9 cellular contexts compared by ENCODE assay signal in genomic region chr19:676343-677105, GRCh38. TPM values are rescaled to one million over a fixed set of nuclear protein-coding genes. Genes with fewer than 3 reads are reported as not detected.
A peak's percentile ranks its signal among the peaks of the same experiment; 100 is the strongest.
DNase-seq lines count a peak whose midpoint lies in the region; ATAC-seq, FAIRE-seq and TF ChIP-seq lines count a peak whose summit lies in the region.
"Had no signal": no experiment of that assay in that cellular context is flagged by ENCODE, and none has a peak within 500 bp of the region (broad histone marks: within the 10 kb centered on the region; RNA-seq: fewer than 3 reads in every experiment).

TSS of gene FSTL3 (plus strand) at chr19:676392. CDS start at chr19:676424, 32 bp downstream.

- no peaks in the 10 kb centered on the region for H3K36me3 Mint-ChIP-seq in osteocyte (ENCODE audit: unreplicated experiment)
- H3K36me3 Mint-ChIP-seq: immature natural killer cell had no signal

- CTCF ChIA-PET in BJ (lab: Yijun Ruan, JAX) = interaction anchor here (1.0 to 2.4 kb wide), 3 partner anchors 13 to 145 kb away, joined by 3 to 11 read pairs (median 5); partner anchors contain the start of genes CDC34 and RNF126

- ATAC-seq in HG02759 (IDR thresholded peaks at IDR 0.05; ENCODE audit: unreplicated experiment) = no peak

- H3K9me3 Mint-ChIP-seq in osteocyte (ENCODE audit: unreplicated experiment) = no peaks in the 10 kb centered on the region
- H3K9me3 Mint-ChIP-seq: immature natural killer cell had no signal

- H3K4me1 Mint-ChIP-seq in osteocyte (ENCODE audit: unreplicated experiment) = peaks cover 31% of the 10 kb centered on the region

- H3K4me3 Mint-ChIP-seq in osteocyte (ENCODE audit: unreplicated experiment) = peak within 1 kb of the TSS; percentile 72

- H3K27me3 ChIP-seq in BJ (ENCODE audit: control insufficient read depth, insufficient read depth, low read length) = no peaks in the 10 kb centered on the region

- H3K36me3 ChIP-seq in BJ (ENCODE audit: control insufficient read depth, insufficient read depth, low read length) = peaks cover 4% of the 10 kb centered on the region

- no peak for FAIRE-seq in RCC 7860 (lab: Jason Lieb, UNC)

- POLR2A ChIA-PET in BJ (lab: Charles Lee) = interaction anchor here (0.5 kb wide), 1 partner anchor 19 kb away, joined by 3 read pairs; the partner anchor contains the start of gene PRSS57

- H3K4me3 ChIP-seq in BJ (ENCODE audit: low read depth, low read length) (peak within 1 kb of the TSS; percentile 74), fibroblast of the aortic adventitia (ENCODE audit: low read depth, low read length) (peak within 1 kb of the TSS; percentile 81)

- peak within 1 kb of the TSS; percentile 78 for H3K27ac Mint-ChIP-seq in osteocyte (ENCODE audit: unreplicated experiment)
- H3K27ac Mint-ChIP-seq: immature natural killer cell had no signal

- no peaks in the 10 kb centered on the region for H3K27me3 Mint-ChIP-seq in osteocyte (ENCODE audit: unreplicated experiment)

- DNase-seq in BJ (ENCODE audit: low read depth) (no peak), RCC 7860 (ENCODE audit: low spot score) (peak; percentile 67), fibroblast of the aortic adventitia (ENCODE audit: low read depth) (peak; percentile 28), osteocyte (ENCODE audit: extremely low spot score, unreplicated experiment) (peak; percentile 84), germinal center (ENCODE audit: low spot score) (no peak)
- DNase-seq in activated CD4-positive, alpha-beta T cell treated with anti-CD3 and anti-CD28 coated beads, Interleukin-2, amount 50 U/mL, for 4 hours = no peak
- DNase-seq in activated CD8-positive, alpha-beta memory T cell treated with anti-CD3 and anti-CD28 coated beads, Interleukin-2, amount 50 U/mL, for 4 hours = no peak
- DNase-seq: immature natural killer cell had no signal

- TF ChIP-seq CTCF in BJ (IDR thresholded peaks at IDR 0.05; ENCODE audit: insufficient read depth, low read depth, low read length) (no peak), fibroblast of the aortic adventitia (IDR thresholded peaks at IDR 0.05; ENCODE audit: insufficient read depth, low read length) (no peak), osteocyte (IDR thresholded peaks at IDR 0.05) (no peak)

RNA-seq across cellular contexts. Expression of gene FSTL3, which starts in this region (rescaled TPM):
- 62.5 and 83.2 TPM in 2 replicates for polyA plus RNA-seq in BJ (2011; rRNA removed)
- polyA minus RNA-seq in BJ (2011; rRNA and poly(A)+ RNA removed) = 25.0 and 32.2 TPM in 2 replicates
- total RNA-seq in fibroblast of the aortic adventitia (ENCODE audit: low replicate concordance) = 14.8 and 148 TPM in 2 replicates
- 109 and 111 TPM in 2 replicates for total RNA-seq in osteocyte

Comparison
In these comparisons a context has a peak if more than half of its experiments do, and no peak if none do; other contexts are left out.
1. DNase-seq: peak in RCC 7860 (single experiment), fibroblast of the aortic adventitia (single experiment) and osteocyte (single experiment); none in BJ (single experiment), germinal center (single experiment), activated CD4-positive, alpha-beta T cell treated with anti-CD3 and anti-CD28 coated beads, Interleukin-2, amount 50 U/mL, for 4 hours (0 of 2) and activated CD8-positive, alpha-beta memory T cell treated with anti-CD3 and anti-CD28 coated beads, Interleukin-2, amount 50 U/mL, for 4 hours (single experiment).